16 cellular contexts compared by ENCODE assay signal in the genomic region with DNA sequence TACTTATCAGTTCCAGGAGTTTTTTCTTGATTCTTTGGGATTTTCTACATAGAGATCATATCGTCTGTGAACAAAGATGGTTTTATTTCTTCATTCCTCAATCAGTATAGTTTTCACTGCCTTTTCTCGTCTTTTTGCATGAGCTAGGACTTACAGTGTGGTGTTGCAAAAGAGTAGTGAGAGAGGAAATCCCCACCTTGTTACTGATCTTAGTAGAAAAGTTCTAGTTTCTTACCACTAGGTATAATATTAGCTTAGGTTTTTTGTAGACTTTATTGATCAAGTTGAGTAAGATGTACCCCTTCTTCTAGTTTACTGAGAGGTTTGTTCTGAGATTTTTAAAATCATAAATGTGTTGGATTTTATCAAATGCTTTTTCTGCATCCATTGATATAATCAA.
DNase-seq lines count a peak whose midpoint lies in the region; ATAC-seq and TF ChIP-seq lines count a peak whose summit lies in the region.
"Had no signal": no experiment of that assay in that cellular context is flagged by ENCODE, and none has a peak within 500 bp of the region (broad histone marks: within the 10 kb centered on the region; RNA-seq: fewer than 3 reads in every experiment).

No MANE protein-coding gene starts in this region.

- no peaks in the 10 kb centered on the region for H3K4me1 Mint-ChIP-seq in stimulated activated memory B cell treated with anti-CD40 and anti-IgM and Interleukin-4, amounts not matched to agents 10 μg/mL and 1 μg/mL and 100 μg/mL, for 72 hours

- no peak for TF ChIP-seq POLR2A in ovary (IDR thresholded peaks at IDR 0.05)

- H3K4me3 ChIP-seq in H7 (ENCODE audit: insufficient read depth, low read depth, low read length): no peak overlapping the region
- H3K4me3 ChIP-seq in ovary: no peak overlapping the region
- H3K4me3 ChIP-seq: skin epidermis had no signal

- TF ChIP-seq EP300 in ovary (IDR thresholded peaks at IDR 0.05): no peak

- no peak overlapping the region for H3K27ac ChIP-seq in ovary
- H3K27ac ChIP-seq: epithelial cell of prostate, skin epidermis had no signal

- H3K27ac Mint-ChIP-seq in stimulated activated memory B cell treated with anti-CD40 and anti-IgM and Interleukin-4, amounts not matched to agents 10 μg/mL and 1 μg/mL and 100 μg/mL, for 72 hours: no peak overlapping the region
- H3K27ac Mint-ChIP-seq: T-helper 1 cell treated with Interleukin-12 subunit alpha and Interleukin-12 subunit beta and Interleukin-4 antibody, amounts not matched to agents 30 μg/mL and 1 μg/mL, for 36 hours had no signal

- intact Hi-C loops in ovary (cut with DNase I): no loop called here

- H3K9me3 Mint-ChIP-seq in stimulated activated memory B cell treated with anti-CD40 and anti-IgM and Interleukin-4, amounts not matched to agents 10 μg/mL and 1 μg/mL and 100 μg/mL, for 72 hours: peaks cover 10% of the 10 kb centered on the region
- H3K9me3 Mint-ChIP-seq: T-helper 1 cell treated with Interleukin-12 subunit alpha and Interleukin-12 subunit beta and Interleukin-4 antibody, amounts not matched to agents 30 μg/mL and 1 μg/mL, for 36 hours had no signal

- ATAC-seq in GM19043 (IDR thresholded peaks at IDR 0.05; ENCODE audit: low read depth, unreplicated experiment) (peak; percentile 81), GM21723 (IDR thresholded peaks at IDR 0.05; ENCODE audit: unreplicated experiment) (peak; percentile 63), HG03064 (IDR thresholded peaks at IDR 0.05; ENCODE audit: low read depth, unreplicated experiment) (peak; percentile 85), HG03575 (IDR thresholded peaks at IDR 0.05; ENCODE audit: extremely low read depth, insufficient number of reproducible peaks, low FRiP score, unreplicated experiment) (peak; percentile 84)
- no peak for ATAC-seq in stimulated activated memory B cell treated with anti-CD40 and anti-IgM and Interleukin-4, amounts not matched to agents 10 μg/mL and 1 μg/mL and 100 μg/mL, for 72 hours

- no peak overlapping the region for H3K4me3 Mint-ChIP-seq in stimulated activated memory B cell treated with anti-CD40 and anti-IgM and Interleukin-4, amounts not matched to agents 10 μg/mL and 1 μg/mL and 100 μg/mL, for 72 hours
- H3K4me3 Mint-ChIP-seq: T-helper 1 cell treated with Interleukin-12 subunit alpha and Interleukin-12 subunit beta and Interleukin-4 antibody, amounts not matched to agents 30 μg/mL and 1 μg/mL, for 36 hours had no signal

- DNase-seq in activated CD4-positive, alpha-beta T cell treated with anti-CD3 and anti-CD28 coated beads for 48 hours: no peak
- DNase-seq in H7 (no peak), ovary (no peak)
- DNase-seq: BE2C, glutamatergic neuron, GOT3, NCI-H1436 treated with DMSO at 0.1 percent for 48 hours, NCI-H510A had no signal

- TF ChIP-seq CTCF in ovary (IDR thresholded peaks at IDR 0.05): no peak

- no peaks in the 10 kb centered on the region for H3K36me3 ChIP-seq in H7 (replicated peaks; ENCODE audit: control insufficient read depth, insufficient read depth, low read length)
- no peaks in the 10 kb centered on the region for H3K36me3 ChIP-seq in ovary
- H3K36me3 ChIP-seq: BE2C had no signal

- H3K4me1 ChIP-seq in ovary (ENCODE audit: insufficient read depth): no peaks in the 10 kb centered on the region
- H3K4me1 ChIP-seq: BE2C had no signal

- H3K27me3 Mint-ChIP-seq in stimulated activated memory B cell treated with anti-CD40 and anti-IgM and Interleukin-4, amounts not matched to agents 10 μg/mL and 1 μg/mL and 100 μg/mL, for 72 hours: peaks cover 9% of the 10 kb centered on the region

- WGBS in ovary, 3 donors: 94 to 95% (median 94%) methylated on average over 2 of the region's 2 CpGs

- H3K36me3 Mint-ChIP-seq in stimulated activated memory B cell treated with anti-CD40 and anti-IgM and Interleukin-4, amounts not matched to agents 10 μg/mL and 1 μg/mL and 100 μg/mL, for 72 hours: no peaks in the 10 kb centered on the region

- H3K27me3 ChIP-seq in H7 (ENCODE audit: control insufficient read depth, insufficient read depth, low read length): no peaks in the 10 kb centered on the region; the same call in 1 of the 2 replicates
- no peaks in the 10 kb centered on the region for H3K27me3 ChIP-seq in ovary
- H3K27me3 ChIP-seq: BE2C had no signal

- H3K9me3 ChIP-seq in ovary: no peaks in the 10 kb centered on the region
- H3K9me3 ChIP-seq: BE2C had no signal
